8 cellular contexts compared by ENCODE assay signal in genomic region chr20:38113401-38114325, GRCh38. TPM values are rescaled to one million over a fixed set of nuclear protein-coding genes. Genes with fewer than 3 reads are reported as not detected.
DNase-seq lines count a peak whose midpoint lies in the region; ATAC-seq and TF ChIP-seq lines count a peak whose summit lies in the region.

No MANE protein-coding gene starts in this region.

- H3K27me3 ChIP-seq in left ventricle myocardium inferior (ENCODE audit: low read depth) = no peaks in the 10 kb centered on the region
- H3K27me3 ChIP-seq in PC-3 (ENCODE audit: low read length) = no peaks in the 10 kb centered on the region

- H2AFZ ChIP-seq in PC-3 (ENCODE audit: low read length) = no peak overlapping the region

- no peak overlapping the region for H3K4me2 ChIP-seq in PC-3 (ENCODE audit: low read length)

- H3K9ac ChIP-seq in PC-3 (ENCODE audit: low read length) = no peak overlapping the region

- intact Hi-C loops in left ventricle myocardium inferior (cut with micrococcal nuclease) = no loop called here
- intact Hi-C loops in Right ventricle myocardium inferior (cut with DNase I) = loop anchor here (1.0 kb wide), 1 partner anchor 10 kb away; no protein-coding TSS in a partner anchor
- intact Hi-C loops in PC-3 (cut with micrococcal nuclease) = loop anchor here (5.0 kb wide), 2 partner anchors 54 to 109 kb away; partner anchors contain the start of gene TGM2

- TF ChIP-seq CTCF in left ventricle myocardium inferior (IDR thresholded peaks at IDR 0.05; ENCODE audit: borderline replicate concordance) = peak; percentile 31
- TF ChIP-seq CTCF in PC-3 (conservative IDR thresholded peaks at IDR 0.05; ENCODE audit: low read depth, low read length) = peak; percentile 60
- TF ChIP-seq CTCF in fibroblast of pulmonary artery (IDR thresholded peaks at IDR 0.05; ENCODE audit: low read length, missing control alignments) = peak; percentile 18

- H3K9me3 ChIP-seq in left ventricle myocardium inferior (replicated peaks) = no peaks in the 10 kb centered on the region
- H3K9me3 ChIP-seq in PC-3 (ENCODE audit: low read length) = no peaks in the 10 kb centered on the region

- ATAC-seq in Right ventricle myocardium inferior = no peak
- ATAC-seq in PC-3 = no peak
- no peak for ATAC-seq in GM18861 (IDR thresholded peaks at IDR 0.05; ENCODE audit: unreplicated experiment)
- no peak for ATAC-seq in GM21526 (IDR thresholded peaks at IDR 0.05; ENCODE audit: low FRiP score, unreplicated experiment)
- no peak for ATAC-seq in GM21576 (IDR thresholded peaks at IDR 0.05; ENCODE audit: unreplicated experiment)
- no peak for ATAC-seq in GM21529 (IDR thresholded peaks at IDR 0.05; ENCODE audit: unreplicated experiment)

- H3K4me1 ChIP-seq in left ventricle myocardium inferior (peaks cover 45% of the 10 kb centered on the region), PC-3 (ENCODE audit: insufficient read depth, low read length) (peaks cover 56% of the 10 kb centered on the region)

- POLR2A ChIA-PET in PC-3 (lab: Charles Lee; ENCODE audit: unreplicated experiment) = no interaction called here

- H3K4me3 ChIP-seq in left ventricle myocardium inferior = no peak overlapping the region
- no peak overlapping the region for H3K4me3 ChIP-seq in PC-3 (ENCODE audit: low read length)
- no peak overlapping the region for H3K4me3 ChIP-seq in fibroblast of pulmonary artery (replicated peaks; ENCODE audit: low read depth, low read length)

- BruUV-seq in PC-3 (replicated peaks; lab: Mats Ljungman, UMichigan) = no TSS peak

- CTCF ChIA-PET in PC-3 (lab: Charles Lee) = interaction anchor here (0.6 to 1.3 kb wide), 2 partner anchors 18 to 109 kb away, joined by 4 read pairs; no protein-coding TSS in a partner anchor

- H3F3A ChIP-seq in PC-3 (ENCODE audit: low read length, unreplicated experiment) = peaks cover 18% of the 10 kb centered on the region

- H3K27ac ChIP-seq in left ventricle myocardium inferior (replicated peaks) (peak overlapping the region; percentile 47), PC-3 (ENCODE audit: low read length) (no peak overlapping the region)

- no peaks in the 10 kb centered on the region for H4K20me1 ChIP-seq in PC-3 (ENCODE audit: low read length)

- H3K79me2 ChIP-seq in PC-3 (ENCODE audit: low read length) = no peaks in the 10 kb centered on the region

- no peaks in the 10 kb centered on the region for H3K9me2 ChIP-seq in PC-3 (replicated peaks; ENCODE audit: low read length)

- H3K36me3 ChIP-seq in left ventricle myocardium inferior (no peaks in the 10 kb centered on the region), PC-3 (ENCODE audit: low read depth, low read length) (0 out of 2 replicates have a peak, but pooled peaks cover 5% of the 10 kb centered on the region)

- DNase-seq in left ventricle myocardium inferior = no peak
- DNase-seq in Right ventricle myocardium inferior (ENCODE audit: missing footprints) = no peak
- DNase-seq in PC-3 = peak; percentile 40
- DNase-seq in fibroblast of pulmonary artery (ENCODE audit: low read depth) = no peak

RNA-seq across cellular contexts. Expression of gene TGM2, which starts 51.4 kb away (rescaled TPM):
- total RNA-seq in left ventricle myocardium inferior (846 TPM), Right ventricle myocardium inferior (581 TPM), PC-3 (2014; rRNA removed) (583 and 773 TPM in 2 replicates)
